In genomic region chr11:101129203-101129943, GRCh38 we compare ENCODE assay signal across 8 cellular contexts. TPM values are rescaled to one million over a fixed set of nuclear protein-coding genes. Genes with fewer than 3 reads are reported as not detected.
A peak's percentile ranks its signal among the peaks of the same experiment; 100 is the strongest.
DNase-seq lines count a peak whose midpoint lies in the region; ATAC-seq and TF ChIP-seq lines count a peak whose summit lies in the region.
"Had no signal": no experiment of that assay in that cellular context is flagged by ENCODE, and none has a peak within 500 bp of the region (broad histone marks: within the 10 kb centered on the region; RNA-seq: fewer than 3 reads in every experiment).

PGR (minus strand) TSS chr11:101129813; CDS start chr11:101129070, 743 bp downstream.

- TF ChIP-seq CTCF in coronary artery (IDR thresholded peaks at IDR 0.05) (no peak), lower lobe of right lung (IDR thresholded peaks at IDR 0.05) (no peak), testis (IDR thresholded peaks at IDR 0.05) (no peak)

- peak; percentile 73 for DNase-seq in coronary artery (ENCODE audit: low spot score)
- DNase-seq in lower lobe of right lung: peak; percentile 49
- DNase-seq in testis: peak; percentile 59
- no peak for DNase-seq in NCI-H146 (lab: John Stamatoyannopoulos, UW)
- no peak for DNase-seq in cortex of kidney (lab: John Stamatoyannopoulos, UW)

- H3K4me1 ChIP-seq in lower lobe of right lung: peaks cover 8% of the 10 kb centered on the region
- no peaks in the 10 kb centered on the region for H3K4me1 ChIP-seq in testis

- H3K27me3 ChIP-seq in lower lobe of right lung (ENCODE audit: low read depth): peaks cover 30% of the 10 kb centered on the region
- no peaks in the 10 kb centered on the region for H3K27me3 ChIP-seq in testis

- H3K4me3 ChIP-seq in coronary artery (peak within 1 kb of the TSS; percentile 78), lower lobe of right lung (peak within 1 kb of the TSS; percentile 58), testis (peak within 1 kb of the TSS; percentile 67 to 69)

- no peak for TF ChIP-seq EP300 in Ishikawa (IDR thresholded peaks at IDR 0.05; ENCODE audit: borderline replicate concordance)

- 1 to 2% methylated on average over 28 to 38 of the region's 38 CpGs for WGBS in testis, 2 donors

- H3K36me3 ChIP-seq in lower lobe of right lung (no peaks in the 10 kb centered on the region), testis (ENCODE audit: low read depth, missing control alignments) (no peaks in the 10 kb centered on the region)

- H3K27ac ChIP-seq in coronary artery (peak within 1 kb of the TSS; percentile 91 to 93), lower lobe of right lung (peak within 1 kb of the TSS; percentile 55), testis (no peak within 1 kb of the TSS)

- ATAC-seq in lower lobe of right lung (peak; percentile 54 to 61), GM19324 (IDR thresholded peaks at IDR 0.05; ENCODE audit: low FRiP score, unreplicated experiment) (no peak)

- TF ChIP-seq POLR2A in testis (IDR thresholded peaks at IDR 0.05): no peak

- H3K9me3 ChIP-seq in lower lobe of right lung (no peaks in the 10 kb centered on the region), testis (no peaks in the 10 kb centered on the region)

- intact Hi-C loops in lower lobe of right lung (cut with DNase I): no loop called here
- intact Hi-C loops in testis (cut with DNase I; ENCODE audit: low total_unique reads): no loop called here

- TF ChIP-seq RAD21 in Ishikawa (IDR thresholded peaks at IDR 0.05; ENCODE audit: low read depth): no peak

TF ChIP-seq in Ishikawa, 13 proteins besides CTCF, POLR2A, EP300 and RAD21:
- TF ChIP-seq MAX (IDR thresholded peaks at IDR 0.05) (0 out of 2 replicates have a peak, but pooled peaks have one; percentile 11), CEBPB (IDR thresholded peaks at IDR 0.05) (no peak)
- TF ChIP-seq, protein P1, sequence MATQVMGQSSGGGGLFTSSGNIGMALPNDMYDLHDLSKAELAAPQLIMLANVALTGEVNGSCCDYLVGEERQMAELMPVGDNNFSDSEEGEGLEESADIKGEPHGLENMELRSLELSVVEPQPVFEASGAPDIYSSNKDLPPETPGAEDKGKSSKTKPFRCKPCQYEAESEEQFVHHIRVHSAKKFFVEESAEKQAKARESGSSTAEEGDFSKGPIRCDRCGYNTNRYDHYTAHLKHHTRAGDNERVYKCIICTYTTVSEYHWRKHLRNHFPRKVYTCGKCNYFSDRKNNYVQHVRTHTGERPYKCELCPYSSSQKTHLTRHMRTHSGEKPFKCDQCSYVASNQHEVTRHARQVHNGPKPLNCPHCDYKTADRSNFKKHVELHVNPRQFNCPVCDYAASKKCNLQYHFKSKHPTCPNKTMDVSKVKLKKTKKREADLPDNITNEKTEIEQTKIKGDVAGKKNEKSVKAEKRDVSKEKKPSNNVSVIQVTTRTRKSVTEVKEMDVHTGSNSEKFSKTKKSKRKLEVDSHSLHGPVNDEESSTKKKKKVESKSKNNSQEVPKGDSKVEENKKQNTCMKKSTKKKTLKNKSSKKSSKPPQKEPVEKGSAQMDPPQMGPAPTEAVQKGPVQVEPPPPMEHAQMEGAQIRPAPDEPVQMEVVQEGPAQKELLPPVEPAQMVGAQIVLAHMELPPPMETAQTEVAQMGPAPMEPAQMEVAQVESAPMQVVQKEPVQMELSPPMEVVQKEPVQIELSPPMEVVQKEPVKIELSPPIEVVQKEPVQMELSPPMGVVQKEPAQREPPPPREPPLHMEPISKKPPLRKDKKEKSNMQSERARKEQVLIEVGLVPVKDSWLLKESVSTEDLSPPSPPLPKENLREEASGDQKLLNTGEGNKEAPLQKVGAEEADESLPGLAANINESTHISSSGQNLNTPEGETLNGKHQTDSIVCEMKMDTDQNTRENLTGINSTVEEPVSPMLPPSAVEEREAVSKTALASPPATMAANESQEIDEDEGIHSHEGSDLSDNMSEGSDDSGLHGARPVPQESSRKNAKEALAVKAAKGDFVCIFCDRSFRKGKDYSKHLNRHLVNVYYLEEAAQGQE (IDR thresholded peaks at IDR 0.05; ENCODE audit: low read depth): peak; percentile 31; the same call in 1 of the 2 replicates

RNA-seq across cellular contexts. Expression of gene PGR, which starts in this region (rescaled TPM):
- total RNA-seq in lower lobe of right lung (1.9 TPM), testis (1 to 10 TPM; 2.4 to 3.3 TPM)
- polyA plus RNA-seq in testis (ENCODE audit: insufficient read depth, low read depth, low replicate concordance): 9.6 TPM
- total RNA-seq: bronchial epithelial cell had no signal

Comparison
In these comparisons a context has a peak if more than half of its experiments do, and no peak if none do; other contexts are left out.
1. DNase-seq: peak in coronary artery (single experiment), lower lobe of right lung (single experiment) and testis (single experiment); none in NCI-H146 (single experiment) and cortex of kidney (single experiment).
2. H3K27ac ChIP-seq: peak in coronary artery (2 of 2) and lower lobe of right lung (single experiment); none in testis (0 of 2).
3. Peak in every context shown above with its lines, with median percentiles within 50 percentile points of each other: H3K4me3 ChIP-seq.